Comparison of ENCODE assay signal across 17 cellular contexts in genomic region chr10:129472696-129473555, GRCh38. TPM values are rescaled to one million over a fixed set of nuclear protein-coding genes. Genes with fewer than 3 reads are reported as not detected.
DNase-seq lines count a peak whose midpoint lies in the region; ATAC-seq and TF ChIP-seq lines count a peak whose summit lies in the region.
"Had no signal": no experiment of that assay in that cellular context is flagged by ENCODE, and none has a peak within 500 bp of the region (broad histone marks: within the 10 kb centered on the region; RNA-seq: fewer than 3 reads in every experiment).

No MANE protein-coding gene starts in this region.

- H3K36me3 Mint-ChIP-seq in WTC11, result peaks cover 6% of the 10 kb centered on the region
- peaks cover 11% of the 10 kb centered on the region for H3K36me3 Mint-ChIP-seq in mesothelial cell of epicardium
- peaks cover 4% of the 10 kb centered on the region for H3K36me3 Mint-ChIP-seq in T-helper 2 cell treated with Interferon-gamma antibody and Interleukin-4, amounts not matched to agents 5 μg/mL and 100 μg/mL, for 36 hours (ENCODE audit: low read depth)

- peak; percentile 73 for ATAC-seq in GM21576 (IDR thresholded peaks at IDR 0.05; ENCODE audit: unreplicated experiment)
- peak; percentile 51 for ATAC-seq in HG03354 (IDR thresholded peaks at IDR 0.05; ENCODE audit: poor library complexity, severe bottlenecking, unreplicated experiment)
- no peak for ATAC-seq in WTC11
- ATAC-seq: activated CD4-positive, CD25-positive, alpha-beta regulatory T cell treated with anti-CD3 and anti-CD28 coated beads, Interleukin-2, amount 50 U/mL, for 24 hours; activated naive CD4-positive, alpha-beta T cell treated with anti-CD3 and anti-CD28 coated beads, Interleukin-2, amount 50 U/mL, for 72 hours; activated T-cell treated with anti-CD3 and anti-CD28 coated beads, Interleukin-2, amount 50 U/mL, for 72 hours; PC-3 had no signal

- no peaks in the 10 kb centered on the region for H3K9me3 Mint-ChIP-seq in WTC11
- no peaks in the 10 kb centered on the region for H3K9me3 Mint-ChIP-seq in mesothelial cell of epicardium
- H3K9me3 Mint-ChIP-seq in T-helper 2 cell treated with Interferon-gamma antibody and Interleukin-4, amounts not matched to agents 5 μg/mL and 100 μg/mL, for 36 hours, result no peaks in the 10 kb centered on the region
- H3K9me3 Mint-ChIP-seq: activated T-cell treated with anti-CD3 and anti-CD28 coated beads, Interleukin-2, amount 50 U/mL, for 72 hours; nephron had no signal

- CTCF ChIA-PET in WTC11 (lab: Charles Lee), result no interaction called here

- peaks cover 4% of the 10 kb centered on the region; the same call in 1 of the 2 replicates for H3K4me1 Mint-ChIP-seq in WTC11
- H3K4me1 Mint-ChIP-seq in mesothelial cell of epicardium, result peaks cover 1% of the 10 kb centered on the region
- H3K4me1 Mint-ChIP-seq in T-helper 2 cell treated with Interferon-gamma antibody and Interleukin-4, amounts not matched to agents 5 μg/mL and 100 μg/mL, for 36 hours (ENCODE audit: low read depth), result peaks cover 8% of the 10 kb centered on the region

- H3K4me3 Mint-ChIP-seq in WTC11, result no peak overlapping the region
- H3K4me3 Mint-ChIP-seq in mesothelial cell of epicardium, result no peak overlapping the region
- no peak overlapping the region for H3K4me3 Mint-ChIP-seq in T-helper 2 cell treated with Interferon-gamma antibody and Interleukin-4, amounts not matched to agents 5 μg/mL and 100 μg/mL, for 36 hours
- H3K4me3 Mint-ChIP-seq: activated T-cell treated with anti-CD3 and anti-CD28 coated beads, Interleukin-2, amount 50 U/mL, for 72 hours; nephron had no signal

- no peak for DNase-seq in WTC11 (ENCODE audit: low spot score)
- DNase-seq in NCI-H2081 treated with DMSO at 0.1 percent for 48 hours (lab: John Stamatoyannopoulos, UW), result no peak
- no peak for DNase-seq in NCI-H2107 (lab: John Stamatoyannopoulos, UW)
- no peak for DNase-seq in mesothelial cell of epicardium (ENCODE audit: low spot score in 2 of 2, unreplicated experiment in 2 of 2)
- DNase-seq in T-helper 2 cell treated with Interferon-gamma antibody and Interleukin-4, amounts not matched to agents 5 μg/mL and 100 μg/mL, for 36 hours (ENCODE audit: low spot score), result no peak
- DNase-seq: activated T-cell treated with anti-CD3 and anti-CD28 coated beads, Interleukin-2, amount 50 U/mL, for 72 hours; BE2C; mesendoderm; NCI-H1092 treated with DMSO at 0.1 percent for 48 hours; PC-3; spleen; T-helper 9 cell had no signal

- H3K27me3 Mint-ChIP-seq in WTC11 (ENCODE audit: low read depth), result no peaks in the 10 kb centered on the region
- no peaks in the 10 kb centered on the region for H3K27me3 Mint-ChIP-seq in mesothelial cell of epicardium (ENCODE audit: low read depth)
- H3K27me3 Mint-ChIP-seq in T-helper 2 cell treated with Interferon-gamma antibody and Interleukin-4, amounts not matched to agents 5 μg/mL and 100 μg/mL, for 36 hours (ENCODE audit: low read depth), result no peaks in the 10 kb centered on the region

- TF ChIP-seq CTCF in WTC11 (IDR thresholded peaks at IDR 0.05) (no peak), mesothelial cell of epicardium (IDR thresholded peaks at IDR 0.05; ENCODE audit: unreplicated experiment) (no peak)

- POLR2A ChIA-PET in WTC11 (lab: Charles Lee), result no interaction called here

- H3K27ac Mint-ChIP-seq in WTC11 (0 out of 2 replicates have a peak overlapping the region, but pooled peaks have one; percentile 27), mesothelial cell of epicardium (no peak overlapping the region)
- no peak overlapping the region for H3K27ac Mint-ChIP-seq in T-helper 2 cell treated with Interferon-gamma antibody and Interleukin-4, amounts not matched to agents 5 μg/mL and 100 μg/mL, for 36 hours
- H3K27ac Mint-ChIP-seq: activated T-cell treated with anti-CD3 and anti-CD28 coated beads, Interleukin-2, amount 50 U/mL, for 72 hours; nephron had no signal

TF ChIP-seq in WTC11, 78 proteins besides CTCF, POLR2A, EP300 and RAD21:
- no peak for TF ChIP-seq FOXK1 (CRISPR knock-in tag; IDR thresholded peaks at IDR 0.05)
- TF ChIP-seq, protein P1, sequence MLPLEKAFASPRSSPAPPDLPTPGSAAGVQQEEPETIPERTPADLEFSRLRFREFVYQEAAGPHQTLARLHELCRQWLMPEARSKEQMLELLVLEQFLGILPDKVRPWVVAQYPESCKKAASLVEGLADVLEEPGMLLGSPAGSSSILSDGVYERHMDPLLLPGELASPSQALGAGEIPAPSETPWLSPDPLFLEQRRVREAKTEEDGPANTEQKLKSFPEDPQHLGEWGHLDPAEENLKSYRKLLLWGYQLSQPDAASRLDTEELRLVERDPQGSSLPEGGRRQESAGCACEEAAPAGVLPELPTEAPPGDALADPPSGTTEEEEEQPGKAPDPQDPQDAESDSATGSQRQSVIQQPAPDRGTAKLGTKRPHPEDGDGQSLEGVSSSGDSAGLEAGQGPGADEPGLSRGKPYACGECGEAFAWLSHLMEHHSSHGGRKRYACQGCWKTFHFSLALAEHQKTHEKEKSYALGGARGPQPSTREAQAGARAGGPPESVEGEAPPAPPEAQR (CRISPR knock-in tag; IDR thresholded peaks at IDR 0.05), result no peak
- no peak for TF ChIP-seq CREB1 (CRISPR knock-in tag; IDR thresholded peaks at IDR 0.05)
- TF ChIP-seq, protein P2, sequence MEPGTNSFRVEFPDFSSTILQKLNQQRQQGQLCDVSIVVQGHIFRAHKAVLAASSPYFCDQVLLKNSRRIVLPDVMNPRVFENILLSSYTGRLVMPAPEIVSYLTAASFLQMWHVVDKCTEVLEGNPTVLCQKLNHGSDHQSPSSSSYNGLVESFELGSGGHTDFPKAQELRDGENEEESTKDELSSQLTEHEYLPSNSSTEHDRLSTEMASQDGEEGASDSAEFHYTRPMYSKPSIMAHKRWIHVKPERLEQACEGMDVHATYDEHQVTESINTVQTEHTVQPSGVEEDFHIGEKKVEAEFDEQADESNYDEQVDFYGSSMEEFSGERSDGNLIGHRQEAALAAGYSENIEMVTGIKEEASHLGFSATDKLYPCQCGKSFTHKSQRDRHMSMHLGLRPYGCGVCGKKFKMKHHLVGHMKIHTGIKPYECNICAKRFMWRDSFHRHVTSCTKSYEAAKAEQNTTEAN (CRISPR knock-in tag; IDR thresholded peaks at IDR 0.05), result no peak
- TF ChIP-seq E2F1 (CRISPR knock-in tag; IDR thresholded peaks at IDR 0.05), result no peak
- TF ChIP-seq SMAD3 (CRISPR knock-in tag; IDR thresholded peaks at IDR 0.05; ENCODE audit: borderline replicate concordance), result no peak
- no peak for TF ChIP-seq RORB (CRISPR knock-in tag; IDR thresholded peaks at IDR 0.05)
- no peak for TF ChIP-seq TEAD4 (CRISPR knock-in tag; IDR thresholded peaks at IDR 0.05)

RNA-seq across cellular contexts. Expression of gene MGMT, which starts 5.9 kb away (rescaled TPM):
- total RNA-seq in WTC11 (2021), result 11.8 to 18.4 TPM (median 18.2 TPM) in 3 replicates
- 32.0 to 36.3 TPM (median 35.7 TPM) in 3 replicates for total RNA-seq in mesothelial cell of epicardium
